In genomic region chr20:30811896-30812671, GRCh38 we compare ENCODE assay signal across 8 cellular contexts.
A peak's percentile ranks its signal among the peaks of the same experiment; 100 is the strongest.
DNase-seq lines count a peak whose midpoint lies in the region; ATAC-seq, FAIRE-seq and TF ChIP-seq lines count a peak whose summit lies in the region.

No MANE protein-coding gene starts in this region.

- no peak overlapping the region for H3K4me3 Mint-ChIP-seq in nephron progenitor cell

- H3K9me3 ChIP-seq in small intestine (ENCODE audit: control insufficient read depth, low read depth): peaks cover 7% of the 10 kb centered on the region

- 49 to 72% (median 68%) methylated on average over 30 to 34 of the region's 34 CpGs for WGBS in small intestine, 3 donors

- ATAC-seq in HG02798 (IDR thresholded peaks at IDR 0.05; ENCODE audit: poor library complexity, unreplicated experiment) (peak; percentile 61), Right ventricle myocardium superior (ENCODE audit: poor library complexity) (peak; percentile 15)
- peak; percentile 29 for ATAC-seq in stimulated activated naive CD8-positive, alpha-beta T cell treated with anti-CD3 and anti-CD28 coated beads, Interleukin-15, Interleukin-2, amounts not matched to agents 100 U/mL and 50 U/mL, for 24 hours

- no peak overlapping the region for H3K27ac Mint-ChIP-seq in nephron progenitor cell

- H3K27me3 Mint-ChIP-seq in nephron progenitor cell (ENCODE audit: low read depth, poor library complexity): no peaks in the 10 kb centered on the region

- H3K4me1 ChIP-seq in small intestine (ENCODE audit: control insufficient read depth in 2 of 2, insufficient read depth in 1 of 2, low read depth in 1 of 2, low read length in 1 of 2): no peaks in the 10 kb centered on the region

- intact Hi-C loops in Right ventricle myocardium superior (cut with DNase I): no loop called here

- no peak for TF ChIP-seq CTCF in nephron progenitor cell (IDR thresholded peaks at IDR 0.05)

- H3K4me1 Mint-ChIP-seq in nephron progenitor cell: no peaks in the 10 kb centered on the region

- H3K27me3 ChIP-seq in small intestine (ENCODE audit: control insufficient read depth in 2 of 2, insufficient read depth in 2 of 2, low read length in 2 of 2): peaks cover 0 to 2% of the 10 kb centered on the region in 2 donors

- H3K36me3 ChIP-seq in small intestine (ENCODE audit: control insufficient read depth in 2 of 2, insufficient read depth in 2 of 2, low read length in 2 of 2): no peaks in the 10 kb centered on the region

- FAIRE-seq in small intestine (lab: Jason Lieb, UNC): no peak

- H3K36me3 Mint-ChIP-seq in nephron progenitor cell (ENCODE audit: low read depth): peaks cover 7% of the 10 kb centered on the region

- no peaks in the 10 kb centered on the region for H3K9me3 Mint-ChIP-seq in nephron progenitor cell

- H3K4me3 ChIP-seq in small intestine (ENCODE audit: low read depth in 1 of 2, low read length in 2 of 2): no peak overlapping the region

- no peak overlapping the region for H3K27ac ChIP-seq in small intestine (ENCODE audit: low read depth in 1 of 2, low read length in 1 of 2)

- DNase-seq in ELF-1 (ENCODE audit: low read depth, low spot score) (peak; percentile 60), SK-N-DZ (ENCODE audit: low spot score) (peak; percentile 77), Right ventricle myocardium superior (peak; percentile 64), nephron progenitor cell (no peak), UCSD-AML1 (lab: John Stamatoyannopoulos, UW; ENCODE audit: unreplicated experiment) (no peak), small intestine (no peak)
- DNase-seq in stimulated activated naive CD8-positive, alpha-beta T cell treated with anti-CD3 and anti-CD28 coated beads, Interleukin-15, Interleukin-2, amounts not matched to agents 100 U/mL and 50 U/mL, for 24 hours: no peak

Comparison
In these comparisons a context has a peak if more than half of its experiments do, and no peak if none do; other contexts are left out.
1. DNase-seq: peak in ELF-1 (single experiment), SK-N-DZ (single experiment) and Right ventricle myocardium superior (single experiment); none in stimulated activated naive CD8-positive, alpha-beta T cell treated with anti-CD3 and anti-CD28 coated beads, Interleukin-15, Interleukin-2, amounts not matched to agents 100 U/mL and 50 U/mL, for 24 hours (single experiment), nephron progenitor cell (single experiment), UCSD-AML1 (single experiment) and small intestine (single experiment).
2. Peak in every context shown above with its lines, with median percentiles within 50 percentile points of each other: ATAC-seq.